In genomic region chr7:158782638-158783490, GRCh38 we compare ENCODE assay signal across 8 cellular contexts. TPM values are rescaled to one million over a fixed set of nuclear protein-coding genes. Genes with fewer than 3 reads are reported as not detected.
DNase-seq lines count a peak whose midpoint lies in the region; ATAC-seq, FAIRE-seq and TF ChIP-seq lines count a peak whose summit lies in the region.

No MANE protein-coding gene starts in this region.

- H3K36me3 ChIP-seq in bronchial epithelial cell (ENCODE audit: control insufficient read depth, insufficient read depth, low read length) = peaks cover 18% of the 10 kb centered on the region
- H3K36me3 ChIP-seq in upper lobe of right lung = peaks cover 59% of the 10 kb centered on the region

- H3K4me3 ChIP-seq in AG10803 (ENCODE audit: low read length) = no peak overlapping the region
- no peak overlapping the region for H3K4me3 ChIP-seq in bronchial epithelial cell (ENCODE audit: low read depth, low read length)
- H3K4me3 ChIP-seq in upper lobe of right lung = no peak overlapping the region

- intact Hi-C loops in left colon (cut with DNase I, micrococcal nuclease) (loop anchor here in 1 of 2 donors (5.0 kb wide), 1 partner anchor 34 kb away; no protein-coding TSS in a partner anchor), upper lobe of right lung (cut with DNase I) (no loop called here)

- peak; percentile 37 for DNase-seq in AG10803 (ENCODE audit: low read depth)
- peak; percentile 21 for DNase-seq in HT1080 (ENCODE audit: low read depth)
- peak; percentile 18 for DNase-seq in bronchial epithelial cell (ENCODE audit: low read depth)
- DNase-seq in left colon = peak; percentile 23 to 64
- DNase-seq in upper lobe of right lung = no peak
- DNase-seq in activated T-cell treated with anti-CD3 and anti-CD28 coated beads, Interleukin-2, amount 50 U/mL, for 4 hours = no peak

- peaks cover 15% of the 10 kb centered on the region for H3K36me3 Mint-ChIP-seq in activated T-cell treated with anti-CD3 and anti-CD28 coated beads, Interleukin-2, amount 50 U/mL, for 4 hours (ENCODE audit: insufficient read depth)

- H3K27me3 ChIP-seq in bronchial epithelial cell (ENCODE audit: control insufficient read depth, insufficient read depth, low read length) = no peaks in the 10 kb centered on the region
- H3K27me3 ChIP-seq in upper lobe of right lung = no peaks in the 10 kb centered on the region

- H3K4me1 Mint-ChIP-seq in activated T-cell treated with anti-CD3 and anti-CD28 coated beads, Interleukin-2, amount 50 U/mL, for 4 hours (ENCODE audit: low read depth) = peaks cover 3% of the 10 kb centered on the region

- H3K4me3 Mint-ChIP-seq in activated T-cell treated with anti-CD3 and anti-CD28 coated beads, Interleukin-2, amount 50 U/mL, for 4 hours = no peak overlapping the region

- peak; percentile 52 for FAIRE-seq in bronchial epithelial cell (lab: Jason Lieb, UNC)

- TF ChIP-seq CTCF in AG10803 (conservative IDR thresholded peaks at IDR 0.05; ENCODE audit: low read length) = peak; percentile 29; the same call in 1 of the 2 replicates
- peak; percentile 59 for TF ChIP-seq CTCF in bronchial epithelial cell (IDR thresholded peaks at IDR 0.05; ENCODE audit: insufficient read depth, low read length, severe bottlenecking)
- TF ChIP-seq CTCF in upper lobe of right lung (IDR thresholded peaks at IDR 0.05) = peak; percentile 45

- H3K27ac ChIP-seq in upper lobe of right lung = peak overlapping the region; percentile 70

- no peaks in the 10 kb centered on the region for H3K9me3 ChIP-seq in upper lobe of right lung

- H3K27me3 Mint-ChIP-seq in activated T-cell treated with anti-CD3 and anti-CD28 coated beads, Interleukin-2, amount 50 U/mL, for 4 hours (ENCODE audit: low read depth) = no peaks in the 10 kb centered on the region

- ATAC-seq in left colon = peak; percentile 5
- peak; percentile 90 for ATAC-seq in upper lobe of right lung
- ATAC-seq in activated T-cell treated with anti-CD3 and anti-CD28 coated beads, Interleukin-2, amount 50 U/mL, for 4 hours = no peak
- ATAC-seq in HG02870 (IDR thresholded peaks at IDR 0.05; ENCODE audit: unreplicated experiment) = no peak
- no peak for ATAC-seq in HG03442 (IDR thresholded peaks at IDR 0.05; ENCODE audit: unreplicated experiment)

- no peaks in the 10 kb centered on the region for H3K9me3 Mint-ChIP-seq in activated T-cell treated with anti-CD3 and anti-CD28 coated beads, Interleukin-2, amount 50 U/mL, for 4 hours

- peaks cover 31% of the 10 kb centered on the region for H3K4me1 ChIP-seq in upper lobe of right lung

RNA-seq across cellular contexts. Expression of gene ESYT2, which starts 46.4 kb away (rescaled TPM):
- total RNA-seq in HT1080 (2014; rRNA removed; shearing (Covaris generic)) = 61.6 and 73.2 TPM in 2 replicates
- 57.4 and 68.9 TPM in 2 replicates for polyA plus RNA-seq in HT1080 (2015; cell fraction: cytosol; rRNA removed)
- 66.0 and 71.5 TPM in 2 replicates for polyA plus RNA-seq in HT1080 (2015; cell fraction: nucleus; rRNA removed)
- total RNA-seq in bronchial epithelial cell = 71.8 and 75.0 TPM in 2 replicates
- total RNA-seq in left colon = 10 to 100 TPM; 68.8 to 86.0 TPM
- total RNA-seq in upper lobe of right lung = 63.1 TPM
- total RNA-seq in activated T-cell treated with anti-CD3 and anti-CD28 coated beads, Interleukin-2, amount 50 U/mL, for 4 hours = 10 to 100 TPM; 48.7 to 59.7 (median 57.1) TPM

Comparison
In these comparisons a context has a peak if more than half of its experiments do, and no peak if none do; other contexts are left out.
1. DNase-seq: peak in AG10803 (single experiment), HT1080 (single experiment), bronchial epithelial cell (single experiment) and left colon (2 of 2); none in upper lobe of right lung (single experiment) and activated T-cell treated with anti-CD3 and anti-CD28 coated beads, Interleukin-2, amount 50 U/mL, for 4 hours (single experiment).
2. ATAC-seq: peak in left colon (single experiment) and upper lobe of right lung (single experiment); none in activated T-cell treated with anti-CD3 and anti-CD28 coated beads, Interleukin-2, amount 50 U/mL, for 4 hours (0 of 2), HG02870 (single experiment) and HG03442 (single experiment).
3. Peak in every context shown above with its lines, with median percentiles within 50 percentile points of each other: CTCF ChIP-seq.